In genomic region chr11:131932584-131933360, GRCh38 we compare ENCODE assay signal across 25 cellular contexts.
DNase-seq lines count a peak whose midpoint lies in the region; ATAC-seq, FAIRE-seq and TF ChIP-seq lines count a peak whose summit lies in the region.
"Had no signal": no experiment of that assay in that cellular context is flagged by ENCODE, and none has a peak within 500 bp of the region (broad histone marks: within the 10 kb centered on the region; RNA-seq: fewer than 3 reads in every experiment).

No MANE protein-coding gene starts in this region.

- TF ChIP-seq CTCF in left ventricle myocardium inferior (IDR thresholded peaks at IDR 0.05; ENCODE audit: borderline replicate concordance), result no peak

- no peaks in the 10 kb centered on the region for H3K9me3 ChIP-seq in left ventricle myocardium inferior (replicated peaks)
- H3K9me3 ChIP-seq: BE2C, Caco-2 had no signal

- H3K4me1 ChIP-seq in left ventricle myocardium inferior, result peaks cover 4% of the 10 kb centered on the region
- H3K4me1 ChIP-seq: BE2C, Caco-2 had no signal

- intact Hi-C loops in left ventricle myocardium inferior (cut with micrococcal nuclease), result no loop called here

- no peak overlapping the region for H3K4me3 ChIP-seq in left ventricle myocardium inferior

- H3K27me3 ChIP-seq in left ventricle myocardium inferior (ENCODE audit: low read depth), result no peaks in the 10 kb centered on the region
- H3K27me3 ChIP-seq: BE2C had no signal

- no peaks in the 10 kb centered on the region for H3K36me3 ChIP-seq in left ventricle myocardium inferior
- H3K36me3 ChIP-seq: BE2C had no signal

- no peak for FAIRE-seq in HTR-8/SVneo (lab: Jason Lieb, UNC)
- FAIRE-seq: GM19239, HepG2, small intestine had no signal

- ATAC-seq in HG02938 (IDR thresholded peaks at IDR 0.05; ENCODE audit: unreplicated experiment) (no peak), GM21390 (IDR thresholded peaks at IDR 0.05; ENCODE audit: unreplicated experiment) (no peak)
- ATAC-seq: effector memory CD8-positive, alpha-beta T cell; HepG2 had no signal

- peak in 2 of 3 experiments; percentile 20 to 47 for DNase-seq in NCI-H1417 (lab: John Stamatoyannopoulos, UW)
- no peak for DNase-seq in NCI-H1417 treated with DMSO at 0.1 percent for 48 hours (lab: John Stamatoyannopoulos, UW)
- peak; percentile 11 for DNase-seq in astrocyte of the hippocampus (ENCODE audit: low read depth, low spot score)
- peak; percentile 19 for DNase-seq in left ventricle myocardium inferior
- peak; percentile 52 for DNase-seq in putamen (ENCODE audit: low spot score)
- no peak for DNase-seq in HTR-8/SVneo (ENCODE audit: insufficient read length, low spot score)
- DNase-seq: 8988T; activated CD4-positive, alpha-beta T cell treated with anti-CD3 and anti-CD28 coated beads, Interleukin-2, amount 10 ng/mL, durations not matched to agents 7 days and 5 days; activated CD8-positive, alpha-beta memory T cell treated with anti-CD3 and anti-CD28 coated beads, Interleukin-2, amount 50 U/mL, for 48 hours; activated gamma-delta T cell; BE2C; Caco-2; effector memory CD8-positive, alpha-beta T cell; H7; naive B cell; NCI-H187; NCI-H446; SHP77; small intestine; stimulated activated CD4-positive, alpha-beta T cell treated with anti-CD3 and anti-CD28 coated beads, Interleukin-4, amount 100 ng/mL, for 1 hour had no signal

- H3K27ac ChIP-seq in left ventricle myocardium inferior (replicated peaks), result peak overlapping the region; percentile 42
- H3K27ac ChIP-seq: parathyroid adenoma had no signal

Comparison
In these comparisons a context has a peak if more than half of its experiments do, and no peak if none do; other contexts are left out.
1. DNase-seq: peak in NCI-H1417 (2 of 3), astrocyte of the hippocampus (single experiment), left ventricle myocardium inferior (single experiment) and putamen (single experiment); none in NCI-H1417 treated with DMSO at 0.1 percent for 48 hours (single experiment) and HTR-8/SVneo (single experiment).